Comparison of ENCODE assay signal across 1 cellular context in the genomic region with DNA sequence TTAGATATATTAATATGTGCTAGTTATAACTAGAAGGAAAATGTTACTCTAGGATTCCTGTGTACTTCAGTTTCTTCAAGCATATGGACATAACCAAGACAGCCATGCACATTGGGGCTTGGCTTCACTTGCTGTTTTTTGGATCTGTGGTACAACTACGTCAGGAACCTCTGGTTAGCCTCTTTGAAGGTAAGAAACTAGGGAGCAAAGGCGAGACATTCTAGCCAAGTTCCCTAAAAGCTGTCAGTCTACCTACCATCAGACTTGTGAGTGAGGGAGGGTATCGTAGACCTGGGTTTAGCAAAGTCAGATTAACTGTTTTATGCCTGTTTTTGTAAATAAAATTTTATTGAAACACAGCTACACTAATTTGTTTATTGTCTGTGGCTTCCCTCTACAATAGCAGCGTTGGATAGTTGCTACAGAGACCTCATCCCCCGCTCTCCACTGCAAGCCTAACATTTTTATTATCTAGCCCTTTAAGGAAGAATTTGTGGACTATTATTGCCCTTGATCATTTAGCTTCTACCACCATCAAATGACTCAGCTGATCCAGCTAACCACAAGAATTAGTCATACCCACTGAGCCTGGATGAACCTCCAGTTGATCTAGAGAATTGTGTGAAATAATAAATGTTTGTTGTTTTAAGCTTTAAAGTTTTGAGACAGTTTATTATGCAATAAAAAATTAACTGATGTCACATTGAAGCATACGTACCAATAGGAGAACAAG.
TF ChIP-seq lines count a peak whose summit lies in the region.

No MANE protein-coding gene starts in this region.

TF ChIP-seq in K562, 482 proteins besides CTCF, POLR2A, EP300 and RAD21 (continued from another document):
- TF ChIP-seq MAFG (tag; conservative IDR thresholded peaks at IDR 0.05) (peak; percentile 83), CGGBP1 (CRISPR knock-in tag; IDR thresholded peaks at IDR 0.05) (no peak), PHF21A (IDR thresholded peaks at IDR 0.05; ENCODE audit: borderline replicate concordance, low read depth) (no peak), DACH1 (IDR thresholded peaks at IDR 0.05; ENCODE audit: partially characterized antibody) (peak; percentile 45), ZFP36 (IDR thresholded peaks at IDR 0.05; ENCODE audit: low read depth, low read length, partially characterized antibody) (no peak), NFE2 (IDR thresholded peaks at IDR 0.05; ENCODE audit: low read depth) (peak; percentile 92), STAG1 (CRISPR knock-in tag; IDR thresholded peaks at IDR 0.05; ENCODE audit: borderline replicate concordance) (no peak), JUN (IDR thresholded peaks at IDR 0.05; ENCODE audit: borderline replicate concordance, low read depth, low read length) (peak; percentile 88), JUN (CRISPR knock-in tag; IDR thresholded peaks at IDR 0.05; ENCODE audit: borderline replicate concordance) (no peak), HES1 (IDR thresholded peaks at IDR 0.05; ENCODE audit: low read depth) (peak; percentile 38; the same call in 1 of the 2 replicates), PHTF2 (CRISPR knock-in tag; IDR thresholded peaks at IDR 0.05) (no peak), ATF7 (IDR thresholded peaks at IDR 0.05) (peak; percentile 39; the same call in 1 of the 2 replicates), MYNN (IDR thresholded peaks at IDR 0.05) (0 out of 2 replicates have a peak, but pooled peaks have one; percentile 71), MYNN (CRISPR knock-in tag; IDR thresholded peaks at IDR 0.05) (no peak), ARHGAP35 (IDR thresholded peaks at IDR 0.05; ENCODE audit: partially characterized antibody) (no peak), CHD2 (IDR thresholded peaks at IDR 0.05; ENCODE audit: low read depth, low read length) (no peak), ARID1B (IDR thresholded peaks at IDR 0.05) (peak; percentile 83), JUNB (CRISPR knock-in tag; conservative IDR thresholded peaks at IDR 0.05) (no peak), TOE1 (IDR thresholded peaks at IDR 0.05; ENCODE audit: borderline replicate concordance) (0 out of 2 replicates have a peak, but pooled peaks have one; percentile 40), TOE1 (CRISPR knock-in tag; IDR thresholded peaks at IDR 0.05; ENCODE audit: borderline replicate concordance, low read depth) (no peak), POLR2AphosphoS5 (IDR thresholded peaks at IDR 0.05; ENCODE audit: control insufficient read depth, insufficient read depth, low read depth, low read length) (no peak), FOSL1 (tag; conservative IDR thresholded peaks at IDR 0.05) (peak; percentile 97), NR4A1 (CRISPR knock-in tag; IDR thresholded peaks at IDR 0.05) (no peak), NR4A1 (tag; IDR thresholded peaks at IDR 0.05) (no peak), MNT (conservative IDR thresholded peaks at IDR 0.05) (0 out of 4 replicates have a peak, but pooled peaks of 1 of the 2 experiments have one; percentile 24), KDM1A (IDR thresholded peaks at IDR 0.05) (0 out of 4 replicates have a peak, but pooled peaks have one; percentile 20 to 23), RFX1 (IDR thresholded peaks at IDR 0.05) (peak; percentile 48; the same call in 1 of the 2 replicates)
- TF ChIP-seq, protein P1, sequence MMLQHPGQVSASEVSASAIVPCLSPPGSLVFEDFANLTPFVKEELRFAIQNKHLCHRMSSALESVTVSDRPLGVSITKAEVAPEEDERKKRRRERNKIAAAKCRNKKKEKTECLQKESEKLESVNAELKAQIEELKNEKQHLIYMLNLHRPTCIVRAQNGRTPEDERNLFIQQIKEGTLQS (IDR thresholded peaks at IDR 0.05) = peak; percentile 92
- TF ChIP-seq, protein P1 (CRISPR knock-in tag; conservative IDR thresholded peaks at IDR 0.05) = no peak
- TF ChIP-seq, protein P2, sequence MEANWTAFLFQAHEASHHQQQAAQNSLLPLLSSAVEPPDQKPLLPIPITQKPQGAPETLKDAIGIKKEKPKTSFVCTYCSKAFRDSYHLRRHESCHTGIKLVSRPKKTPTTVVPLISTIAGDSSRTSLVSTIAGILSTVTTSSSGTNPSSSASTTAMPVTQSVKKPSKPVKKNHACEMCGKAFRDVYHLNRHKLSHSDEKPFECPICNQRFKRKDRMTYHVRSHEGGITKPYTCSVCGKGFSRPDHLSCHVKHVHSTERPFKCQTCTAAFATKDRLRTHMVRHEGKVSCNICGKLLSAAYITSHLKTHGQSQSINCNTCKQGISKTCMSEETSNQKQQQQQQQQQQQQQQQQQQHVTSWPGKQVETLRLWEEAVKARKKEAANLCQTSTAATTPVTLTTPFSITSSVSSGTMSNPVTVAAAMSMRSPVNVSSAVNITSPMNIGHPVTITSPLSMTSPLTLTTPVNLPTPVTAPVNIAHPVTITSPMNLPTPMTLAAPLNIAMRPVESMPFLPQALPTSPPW (CRISPR knock-in tag; IDR thresholded peaks at IDR 0.05) = 0 out of 2 replicates have a peak, but pooled peaks have one; percentile 17
- TF ChIP-seq, protein P3, sequence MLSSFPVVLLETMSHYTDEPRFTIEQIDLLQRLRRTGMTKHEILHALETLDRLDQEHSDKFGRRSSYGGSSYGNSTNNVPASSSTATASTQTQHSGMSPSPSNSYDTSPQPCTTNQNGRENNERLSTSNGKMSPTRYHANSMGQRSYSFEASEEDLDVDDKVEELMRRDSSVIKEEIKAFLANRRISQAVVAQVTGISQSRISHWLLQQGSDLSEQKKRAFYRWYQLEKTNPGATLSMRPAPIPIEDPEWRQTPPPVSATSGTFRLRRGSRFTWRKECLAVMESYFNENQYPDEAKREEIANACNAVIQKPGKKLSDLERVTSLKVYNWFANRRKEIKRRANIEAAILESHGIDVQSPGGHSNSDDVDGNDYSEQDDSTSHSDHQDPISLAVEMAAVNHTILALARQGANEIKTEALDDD (IDR thresholded peaks at IDR 0.05) = peak; percentile 92
- TF ChIP-seq, protein P4, sequence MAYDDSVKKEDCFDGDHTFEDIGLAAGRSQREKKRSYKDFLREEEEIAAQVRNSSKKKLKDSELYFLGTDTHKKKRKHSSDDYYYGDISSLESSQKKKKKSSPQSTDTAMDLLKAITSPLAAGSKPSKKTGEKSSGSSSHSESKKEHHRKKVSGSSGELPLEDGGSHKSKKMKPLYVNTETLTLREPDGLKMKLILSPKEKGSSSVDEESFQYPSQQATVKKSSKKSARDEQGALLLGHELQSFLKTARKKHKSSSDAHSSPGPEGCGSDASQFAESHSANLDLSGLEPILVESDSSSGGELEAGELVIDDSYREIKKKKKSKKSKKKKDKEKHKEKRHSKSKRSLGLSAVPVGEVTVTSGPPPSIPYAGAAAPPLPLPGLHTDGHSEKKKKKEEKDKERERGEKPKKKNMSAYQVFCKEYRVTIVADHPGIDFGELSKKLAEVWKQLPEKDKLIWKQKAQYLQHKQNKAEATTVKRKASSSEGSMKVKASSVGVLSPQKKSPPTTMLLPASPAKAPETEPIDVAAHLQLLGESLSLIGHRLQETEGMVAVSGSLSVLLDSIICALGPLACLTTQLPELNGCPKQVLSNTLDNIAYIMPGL (CRISPR knock-in tag; IDR thresholded peaks at IDR 0.05) = no peak
- TF ChIP-seq, protein P5, sequence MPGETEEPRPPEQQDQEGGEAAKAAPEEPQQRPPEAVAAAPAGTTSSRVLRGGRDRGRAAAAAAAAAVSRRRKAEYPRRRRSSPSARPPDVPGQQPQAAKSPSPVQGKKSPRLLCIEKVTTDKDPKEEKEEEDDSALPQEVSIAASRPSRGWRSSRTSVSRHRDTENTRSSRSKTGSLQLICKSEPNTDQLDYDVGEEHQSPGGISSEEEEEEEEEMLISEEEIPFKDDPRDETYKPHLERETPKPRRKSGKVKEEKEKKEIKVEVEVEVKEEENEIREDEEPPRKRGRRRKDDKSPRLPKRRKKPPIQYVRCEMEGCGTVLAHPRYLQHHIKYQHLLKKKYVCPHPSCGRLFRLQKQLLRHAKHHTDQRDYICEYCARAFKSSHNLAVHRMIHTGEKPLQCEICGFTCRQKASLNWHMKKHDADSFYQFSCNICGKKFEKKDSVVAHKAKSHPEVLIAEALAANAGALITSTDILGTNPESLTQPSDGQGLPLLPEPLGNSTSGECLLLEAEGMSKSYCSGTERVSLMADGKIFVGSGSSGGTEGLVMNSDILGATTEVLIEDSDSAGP (CRISPR knock-in tag; IDR thresholded peaks at IDR 0.05) = peak; percentile 66; the same call in 1 of the 2 replicates
